Comparison of ENCODE assay signal across 16 cellular contexts in genomic region chr1:228000836-228001563, GRCh38. TPM values are rescaled to one million over a fixed set of nuclear protein-coding genes. Genes with fewer than 3 reads are reported as not detected.
DNase-seq lines count a peak whose midpoint lies in the region; ATAC-seq and TF ChIP-seq lines count a peak whose summit lies in the region.
"Had no signal": no experiment of that assay in that cellular context is flagged by ENCODE, and none has a peak within 500 bp of the region (broad histone marks: within the 10 kb centered on the region; RNA-seq: fewer than 3 reads in every experiment).

No MANE protein-coding gene starts in this region.

- H3K36me3 ChIP-seq in A673 (ENCODE audit: insufficient read depth, low read length, poor library complexity, severe bottlenecking): no peaks in the 10 kb centered on the region

- peaks cover 54% of the 10 kb centered on the region for H3K27me3 ChIP-seq in A673 (replicated peaks; ENCODE audit: insufficient read depth, low read depth, low read length, poor library complexity)

- peaks cover 5% of the 10 kb centered on the region for H3K4me1 Mint-ChIP-seq in activated T-cell treated with anti-CD3 and anti-CD28 coated beads, Interleukin-2, amount 50 U/mL, for 24 hours (ENCODE audit: low read depth)
- no peaks in the 10 kb centered on the region for H3K4me1 Mint-ChIP-seq in chondrocyte (ENCODE audit: low read depth)

- no peaks in the 10 kb centered on the region for H3K36me3 Mint-ChIP-seq in activated T-cell treated with anti-CD3 and anti-CD28 coated beads, Interleukin-2, amount 50 U/mL, for 24 hours (ENCODE audit: low read depth)
- peaks cover 5% of the 10 kb centered on the region for H3K36me3 Mint-ChIP-seq in chondrocyte (ENCODE audit: low read depth)

- H3K4me3 Mint-ChIP-seq in activated T-cell treated with anti-CD3 and anti-CD28 coated beads, Interleukin-2, amount 50 U/mL, for 24 hours: no peak overlapping the region
- H3K4me3 Mint-ChIP-seq in chondrocyte (ENCODE audit: unreplicated experiment): no peak overlapping the region

- H3K27ac Mint-ChIP-seq in activated T-cell treated with anti-CD3 and anti-CD28 coated beads, Interleukin-2, amount 50 U/mL, for 24 hours: no peak overlapping the region
- no peak overlapping the region for H3K27ac Mint-ChIP-seq in chondrocyte (ENCODE audit: unreplicated experiment)

- peaks cover 10% of the 10 kb centered on the region for H3K9me3 ChIP-seq in A673 (ENCODE audit: low read depth, low read length, poor library complexity, severe bottlenecking)

- H3K27me3 Mint-ChIP-seq in activated T-cell treated with anti-CD3 and anti-CD28 coated beads, Interleukin-2, amount 50 U/mL, for 24 hours: peaks cover 54% of the 10 kb centered on the region
- peaks cover 53% of the 10 kb centered on the region for H3K27me3 Mint-ChIP-seq in chondrocyte (ENCODE audit: low read depth)

- POLR2A ChIA-PET in A673 (lab: Charles Lee; ENCODE audit: low non-redundant PET): no interaction called here

- peaks cover 19% of the 10 kb centered on the region for H3K9me3 Mint-ChIP-seq in activated T-cell treated with anti-CD3 and anti-CD28 coated beads, Interleukin-2, amount 50 U/mL, for 24 hours
- peaks cover 23% of the 10 kb centered on the region for H3K9me3 Mint-ChIP-seq in chondrocyte (ENCODE audit: low read depth)

- no peak for TF ChIP-seq CTCF in chondrocyte (IDR thresholded peaks at IDR 0.05)
- no peak for TF ChIP-seq CTCF in A673 (conservative IDR thresholded peaks at IDR 0.05; ENCODE audit: low read depth, low read length)

- BruUV-seq in A673 (replicated peaks; lab: Mats Ljungman, UMichigan): no TSS peak

- DNase-seq in activated T-cell treated with anti-CD3 and anti-CD28 coated beads, Interleukin-2, amount 50 U/mL, for 24 hours: peak; percentile 5
- DNase-seq in activated T-cell treated with anti-CD3 and anti-CD28 coated beads, Interleukin-2, amount 50 U/mL, for 48 hours: no peak
- DNase-seq in D341Med (ENCODE audit: low spot score) (peak; percentile 16), chondrocyte (ENCODE audit: low spot score) (peak; percentile 66), sciatic nerve (ENCODE audit: low spot score) (peak; percentile 30), A673 (ENCODE audit: low spot score) (no peak), NCI-H82 (lab: John Stamatoyannopoulos, UW) (no peak)
- DNase-seq: C1 segment of cervical spinal cord, EL, GOT3, NCI-H1436, NCI-H2029 treated with DMSO at 0.1 percent for 48 hours, NCI-H748 treated with DMSO at 0.1 percent for 48 hours, PC-9 had no signal

- intact Hi-C loops in sciatic nerve (cut with DNase I): no loop called here
- intact Hi-C loops in A673 (cut with micrococcal nuclease; ENCODE audit: unreplicated experiment): loop anchor here (5.0 kb wide), 1 partner anchor 76 kb away; no protein-coding TSS in a partner anchor

- no peaks in the 10 kb centered on the region for H3K4me1 ChIP-seq in A673 (ENCODE audit: insufficient read depth, low read length, poor library complexity, severe bottlenecking)

- no peak overlapping the region for H3K27ac ChIP-seq in A673 (ENCODE audit: low read depth, low read length, poor library complexity, severe bottlenecking)
- H3K27ac ChIP-seq: PC-9 had no signal

- H3K4me3 ChIP-seq in A673 (ENCODE audit: low read depth, low read length, poor library complexity, severe bottlenecking): no peak overlapping the region
- H3K4me3 ChIP-seq: PC-9 had no signal

- ATAC-seq in sciatic nerve (no peak), HG02885 (IDR thresholded peaks at IDR 0.05; ENCODE audit: poor library complexity, unreplicated experiment) (no peak)

- CTCF ChIA-PET in A673 (lab: Charles Lee): no interaction called here

RNA-seq across cellular contexts. Expression of gene WNT3A, which starts 5.8 kb away (rescaled TPM):
- not detected in 3 replicates for total RNA-seq in chondrocyte
- total RNA-seq in sciatic nerve: not detected
- total RNA-seq in A673 (2021): not detected in 2 replicates
- total RNA-seq: NCI-H460 had no signal

RNA-seq across cellular contexts. Expression of gene WNT9A, which starts 53.3 kb away (rescaled TPM):
- total RNA-seq in chondrocyte: 2.5 to 4.2 TPM (median 2.7 TPM) in 3 replicates
- 11.4 TPM for total RNA-seq in sciatic nerve
- not detected in 2 replicates for total RNA-seq in A673 (2021)

Comparison
In these comparisons a context has a peak if more than half of its experiments do, and no peak if none do; other contexts are left out.
1. DNase-seq: peak in activated T-cell treated with anti-CD3 and anti-CD28 coated beads, Interleukin-2, amount 50 U/mL, for 24 hours (single experiment), D341Med (single experiment), chondrocyte (single experiment) and sciatic nerve (single experiment); none in activated T-cell treated with anti-CD3 and anti-CD28 coated beads, Interleukin-2, amount 50 U/mL, for 48 hours (0 of 2), A673 (single experiment) and NCI-H82 (single experiment).